In the genomic region with DNA sequence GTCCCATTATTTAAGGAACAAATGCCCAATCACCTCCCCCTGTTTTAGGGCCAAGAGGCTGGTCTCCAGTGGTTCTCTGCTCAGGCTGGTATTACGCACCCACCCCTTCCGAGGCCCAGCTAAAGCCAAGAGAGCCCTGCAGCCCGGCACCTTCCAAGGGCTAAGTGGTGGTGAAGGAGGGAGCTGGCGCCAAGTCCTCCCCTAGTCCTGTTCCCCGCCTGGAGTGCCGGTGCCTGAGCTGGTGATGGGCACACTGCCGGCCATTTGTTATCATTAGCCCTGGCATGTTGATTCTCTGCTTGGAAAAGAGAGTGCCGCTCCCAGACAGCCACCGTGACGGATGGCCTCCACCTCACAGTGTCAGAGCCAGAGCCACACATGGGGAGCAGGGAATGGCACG, we compare ENCODE assay signal across 26 cellular contexts. TPM values are rescaled to one million over a fixed set of nuclear protein-coding genes. Genes with fewer than 3 reads are reported as not detected.
"Had no signal": no experiment of that assay in that cellular context is flagged by ENCODE, and none has a peak within 500 bp of the region (broad histone marks: within the 10 kb centered on the region; RNA-seq: fewer than 3 reads in every experiment).

No MANE protein-coding gene starts in this region.

- H3K9me3 ChIP-seq: gastroesophageal sphincter, psoas muscle, upper lobe of left lung had no signal

- DNase-seq: activated CD4-positive, alpha-beta T cell treated with anti-CD3 and anti-CD28 coated beads for 4 hours; activated CD4-positive, alpha-beta T cell treated with anti-CD3 and anti-CD28 coated beads, Interleukin-2, amount 50 U/mL, for 4 hours; activated naive CD4-positive, alpha-beta T cell; activated T-cell treated with anti-CD3 and anti-CD28 coated beads for 4 hours; activated T-cell treated with anti-CD3 and anti-CD28 coated beads, Interleukin-2, amount 50 U/mL, for 72 hours; cerebellar nuclear complex; effector memory CD8-positive, alpha-beta T cell; erythroblast; hippocampal formation; mammary epithelial cell; naive B cell; occipital lobe; psoas muscle; stimulated activated CD4-positive, alpha-beta T cell treated with anti-CD3 and anti-CD28 coated beads, Interleukin-1b, Interleukin-23, amount 100 ng/mL, for 48 hours; stimulated activated CD4-positive, alpha-beta T cell treated with anti-CD3 and anti-CD28 coated beads, Interleukin-4, amount 100 ng/mL, for 4 hours; stimulated activated CD8-positive, alpha-beta memory T cell treated with anti-CD3 and anti-CD28 coated beads, Interleukin-4, amount 100 ng/mL, for 48 hours; stimulated activated naive CD8-positive, alpha-beta T cell treated with anti-CD3 and anti-CD28 coated beads, Interleukin-15, amount 100 ng/mL, for 72 hours had no signal

- FAIRE-seq: bronchial epithelial cell, keratinocyte had no signal

- H3K4me2 ChIP-seq: smooth muscle cell had no signal

- H2AFZ ChIP-seq: parathyroid adenoma had no signal

- H3K4me1 ChIP-seq: psoas muscle had no signal

- ATAC-seq: activated naive CD4-positive, alpha-beta T cell treated with anti-CD3 and anti-CD28 coated beads, Interleukin-2, amount 50 U/mL, for 72 hours; activated T-cell treated with anti-CD3 and anti-CD28 coated beads, Interleukin-2, amount 50 U/mL, for 72 hours; effector memory CD8-positive, alpha-beta T cell; gastroesophageal sphincter; psoas muscle; stimulated activated memory B cell treated with anti-CD40 and anti-IgM and Interleukin-4, amounts not matched to agents 10 μg/mL and 1 μg/mL and 100 μg/mL, for 72 hours had no signal

- H3K27ac ChIP-seq: coronary artery, gastroesophageal sphincter, parathyroid adenoma, psoas muscle had no signal

- H3K9ac ChIP-seq: parathyroid adenoma had no signal

- H3K4me3 ChIP-seq: coronary artery, gastroesophageal sphincter, psoas muscle, smooth muscle cell, upper lobe of left lung had no signal

- H3K27me3 ChIP-seq: gastroesophageal sphincter, upper lobe of left lung had no signal

RNA-seq across cellular contexts. Expression of gene GRIN2C, which starts 31.9 kb away (rescaled TPM):
- polyA plus RNA-seq: keratinocyte, mammary epithelial cell had no signal
